ENCODE assay signal across 8 cellular contexts in the genomic region with DNA sequence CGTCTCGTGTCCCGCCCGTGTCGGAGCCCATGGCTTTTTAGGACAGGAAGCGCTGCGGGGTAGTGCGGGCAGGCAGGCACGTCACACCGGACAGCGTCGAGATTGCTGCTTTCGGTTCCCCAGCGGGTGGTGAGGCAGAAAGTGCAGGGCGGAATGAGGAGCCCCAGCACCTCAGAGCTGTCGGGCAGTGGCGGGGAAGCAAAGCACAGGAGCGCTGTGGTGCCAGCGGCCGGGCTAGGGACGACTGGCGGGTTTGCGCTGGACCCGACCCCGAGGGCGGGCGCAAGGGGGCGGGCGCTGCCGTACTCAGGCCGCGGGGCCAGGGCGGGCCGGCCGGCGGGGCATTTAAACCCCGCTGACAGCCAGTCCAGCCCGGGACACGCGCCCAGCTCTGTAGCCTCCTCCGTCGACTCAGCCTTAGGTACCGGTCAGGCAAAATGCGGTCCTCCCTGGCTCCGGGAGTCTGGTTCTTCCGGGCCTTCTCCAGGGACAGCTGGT. TPM values are rescaled to one million over a fixed set of nuclear protein-coding genes. Genes with fewer than 3 reads are reported as not detected.
DNase-seq lines count a peak whose midpoint lies in the region; ATAC-seq and TF ChIP-seq lines count a peak whose summit lies in the region.

SLC37A2 (plus strand) TSS at position 375 of the 498 bp plus-strand sequence; CDS start at position 438, 63 bp downstream.

- H3K79me2 ChIP-seq in hepatocyte = no peaks in the 10 kb centered on the region

- H3K4me1 ChIP-seq in BLaER1 treated with 17β-estradiol and CSF1 and Interleukin-3, amounts not matched to agents 10 nM and 100 nM = peaks cover 11 to 50% (median 18%) of the 10 kb centered on the region in 10 experiments
- H3K4me1 ChIP-seq in hepatocyte (ENCODE audit: insufficient read depth) (peaks cover 5% of the 10 kb centered on the region), rectal smooth muscle tissue (ENCODE audit: control insufficient read depth, insufficient read depth, low read length) (peaks cover 3% of the 10 kb centered on the region)

- 1% methylated on average over 27 of the region's 46 CpGs for WGBS in hepatocyte (ENCODE audit: low lambda C conversion rate, missing lambda C conversion rate)

- TF ChIP-seq CTCF in hepatocyte (IDR thresholded peaks at IDR 0.05; ENCODE audit: poor library complexity) = peak; percentile 19

- no peaks in the 10 kb centered on the region for H3K36me3 ChIP-seq in BLaER1 treated with 17β-estradiol and CSF1 and Interleukin-3, amounts not matched to agents 10 nM and 100 nM
- H3K36me3 ChIP-seq in hepatocyte (replicated peaks; ENCODE audit: insufficient read depth, low read depth) = no peaks in the 10 kb centered on the region
- no peaks in the 10 kb centered on the region for H3K36me3 ChIP-seq in rectal smooth muscle tissue (ENCODE audit: control insufficient read depth, insufficient read depth, low read length)

- peaks cover 0 to 63% (median 57%) of the 10 kb centered on the region in 11 experiments; a peak in 20 of 22 replicates for H3K27me3 ChIP-seq in BLaER1 treated with 17β-estradiol and CSF1 and Interleukin-3, amounts not matched to agents 10 nM and 100 nM
- H3K27me3 ChIP-seq in hepatocyte (peaks cover 44% of the 10 kb centered on the region), rectal smooth muscle tissue (ENCODE audit: control insufficient read depth, insufficient read depth, low read length) (no peaks in the 10 kb centered on the region)

- peak within 1 kb of the TSS; percentile 89 for H2AFZ ChIP-seq in hepatocyte

- peak within 1 kb of the TSS; percentile 82 to 98 (median 95) for H3K4me2 ChIP-seq in BLaER1 treated with 17β-estradiol and CSF1 and Interleukin-3, amounts not matched to agents 10 nM and 100 nM
- H3K4me2 ChIP-seq in hepatocyte = peak within 1 kb of the TSS; percentile 100

- peak within 1 kb of the TSS; percentile 49 to 91 (median 77) for H3K9ac ChIP-seq in BLaER1 treated with 17β-estradiol and CSF1 and Interleukin-3, amounts not matched to agents 10 nM and 100 nM
- H3K9ac ChIP-seq in rectal smooth muscle tissue (ENCODE audit: low read length) = no peak within 1 kb of the TSS

- 0 out of 22 replicates have a peak, but pooled peaks cover 0 to 8% (median 0%) of the 10 kb centered on the region in 11 experiments for H4K20me1 ChIP-seq in BLaER1 treated with 17β-estradiol and CSF1 and Interleukin-3, amounts not matched to agents 10 nM and 100 nM
- no peaks in the 10 kb centered on the region for H4K20me1 ChIP-seq in hepatocyte (ENCODE audit: insufficient read depth, poor library complexity, severe bottlenecking)

- no peaks in the 10 kb centered on the region for H3K9me2 ChIP-seq in hepatocyte (replicated peaks; ENCODE audit: insufficient read depth)

- DNase-seq in amniotic stem cell (lab: John Stamatoyannopoulos, UW) = peak; percentile 15
- peak; percentile 82 for DNase-seq in hepatocyte (ENCODE audit: low spot score)
- DNase-seq in NCI-H2171 treated with DMSO at 0.1 percent for 48 hours (lab: John Stamatoyannopoulos, UW) = no peak

- ATAC-seq in GM19023 (IDR thresholded peaks at IDR 0.05; ENCODE audit: unreplicated experiment) (peak; percentile 89), HG03097 (IDR thresholded peaks at IDR 0.05; ENCODE audit: low FRiP score, unreplicated experiment) (peak; percentile 87)

- H3K27ac ChIP-seq in BLaER1 treated with 17β-estradiol and CSF1 and Interleukin-3, amounts not matched to agents 10 nM and 100 nM = peak within 1 kb of the TSS in 10 of 11 experiments; percentile 18 to 88 (median 78); a peak in 19 of 22 replicates
- H3K27ac ChIP-seq in hepatocyte (peak within 1 kb of the TSS; percentile 50), rectal smooth muscle tissue (ENCODE audit: low read depth, low read length) (no peak within 1 kb of the TSS)

- peak within 1 kb of the TSS; percentile 52 to 84 (median 66) for H3K4me3 ChIP-seq in BLaER1 treated with 17β-estradiol and CSF1 and Interleukin-3, amounts not matched to agents 10 nM and 100 nM
- peak within 1 kb of the TSS; percentile 83 for H3K4me3 ChIP-seq in hepatocyte
- H3K4me3 ChIP-seq in rectal smooth muscle tissue (ENCODE audit: low read length) = peak within 1 kb of the TSS; percentile 68

- no peaks in the 10 kb centered on the region for H3K9me3 ChIP-seq in BLaER1 treated with 17β-estradiol and CSF1 and Interleukin-3, amounts not matched to agents 10 nM and 100 nM (replicated peaks in 1 of 11)
- H3K9me3 ChIP-seq in hepatocyte (ENCODE audit: low read depth) = no peaks in the 10 kb centered on the region

TF ChIP-seq in PFSK-1, 5 proteins besides CTCF, POLR2A, EP300 and RAD21:
- TF ChIP-seq REST (IDR thresholded peaks at IDR 0.05; ENCODE audit: insufficient read depth in 1 of 2, low read depth in 2 of 2, low read length in 2 of 2) (no peak), SIN3A (IDR thresholded peaks at IDR 0.05; ENCODE audit: borderline replicate concordance, insufficient read depth, low read length) (peak; percentile 66; the same call in 1 of the 2 replicates), TAF1 (IDR thresholded peaks at IDR 0.05; ENCODE audit: borderline replicate concordance, insufficient read depth, low read length) (no peak), FOXP2 (optimal IDR thresholded peaks at IDR 0.05; ENCODE audit: borderline replicate concordance, extremely low read depth, extremely low read length, insufficient read depth) (no peak), POLR2AphosphoS5 (IDR thresholded peaks at IDR 0.05; ENCODE audit: low read depth, low read length) (no peak)

RNA-seq across cellular contexts. Expression of gene SLC37A2, which starts in this region (rescaled TPM):
- 0.73 TPM for polyA plus RNA-seq in PFSK-1 (2012; ENCODE audit: insufficient read length, low read depth)
- 2.1 and 2.8 TPM in 2 replicates for total RNA-seq in hepatocyte
- 0.22 and 3.9 TPM in 2 replicates for polyA plus RNA-seq in hepatocyte
